ENCODE assay signal across 8 cellular contexts in genomic region chr19:44694184-44694579, GRCh38. TPM values are rescaled to one million over a fixed set of nuclear protein-coding genes. Genes with fewer than 3 reads are reported as not detected.
DNase-seq lines count a peak whose midpoint lies in the region; ATAC-seq and TF ChIP-seq lines count a peak whose summit lies in the region.

No MANE protein-coding gene starts in this region.

- no peak overlapping the region for H3K4me2 ChIP-seq in IMR-90 (ENCODE audit: low read depth, low read length)

- no peak overlapping the region for H3K18ac ChIP-seq in IMR-90 (ENCODE audit: low read depth, low read length)

- WGBS in IMR-90 (ENCODE audit: extremely low coverage in 2 of 2, insufficient read length in 1 of 2), 2 experiments = 86% methylated on average over 1 of the region's 2 CpGs; no CpG with 5 or more reads in 1 of the 2 experiments

- H3K27me3 ChIP-seq in BJ (ENCODE audit: control insufficient read depth, insufficient read depth, low read length) = no peaks in the 10 kb centered on the region
- no peaks in the 10 kb centered on the region for H3K27me3 ChIP-seq in IMR-90 (ENCODE audit: control insufficient read depth, insufficient read depth, low read length)
- no peaks in the 10 kb centered on the region for H3K27me3 ChIP-seq in lower lobe of right lung (ENCODE audit: low read depth)

- TF ChIP-seq CTCF in BJ (IDR thresholded peaks at IDR 0.05; ENCODE audit: insufficient read depth, low read depth, low read length) (peak; percentile 38), IMR-90 (conservative IDR thresholded peaks at IDR 0.05; ENCODE audit: low read depth, low read length) (0 out of 2 replicates have a peak, but pooled peaks have one; percentile 27), lower lobe of right lung (IDR thresholded peaks at IDR 0.05) (peak; percentile 22)

- H2AK9ac ChIP-seq in IMR-90 (replicated peaks; ENCODE audit: low read depth, low read length, poor library complexity) = peak overlapping the region; percentile 28

- peak overlapping the region; percentile 56; the same call in 1 of the 2 replicates for H3K4ac ChIP-seq in IMR-90 (ENCODE audit: low read depth, low read length)

- H3K4me3 ChIP-seq in BJ (ENCODE audit: low read depth, low read length) (no peak overlapping the region), IMR-90 (ENCODE audit: insufficient read depth, low read depth, low read length) (no peak overlapping the region), lower lobe of right lung (no peak overlapping the region)

- TF ChIP-seq POLR2A in IMR-90 (IDR thresholded peaks at IDR 0.05; ENCODE audit: low read depth, low read length) = no peak

- DNase-seq in BJ (ENCODE audit: low read depth) = no peak
- DNase-seq in IMR-90 = no peak
- peak; percentile 13 for DNase-seq in activated T-helper 2 cell treated with anti-CD3 and anti-CD28 coated beads, Interferon-gamma antibody, Interleukin-2, Interleukin-4, amounts not matched to agents 10 μg/mL and 5 μg/mL and 100 μg/mL, durations not matched to agents 14 hours and 24 hours and 36 hours (ENCODE audit: low spot score)
- DNase-seq in lower lobe of right lung = no peak
- DNase-seq in ACHN = no peak
- DNase-seq in amniotic stem cell (lab: John Stamatoyannopoulos, UW) = no peak
- DNase-seq in iPS-NIHi11 (ENCODE audit: low spot score) = no peak

- no peak overlapping the region for H3K9ac ChIP-seq in IMR-90 (ENCODE audit: low read depth, low read length)

- no peaks in the 10 kb centered on the region for H3K9me3 Mint-ChIP-seq in activated T-helper 2 cell treated with anti-CD3 and anti-CD28 coated beads, Interferon-gamma antibody, Interleukin-2, Interleukin-4, amounts not matched to agents 10 μg/mL and 5 μg/mL and 100 μg/mL, durations not matched to agents 14 hours and 24 hours and 36 hours

- no TSS peak for BruUV-seq in IMR-90 (replicated peaks; lab: Mats Ljungman, UMichigan)

- no peak overlapping the region for H2BK15ac ChIP-seq in IMR-90 (ENCODE audit: low read depth, low read length)

- no peak overlapping the region for H3K56ac ChIP-seq in IMR-90 (ENCODE audit: extremely low read depth, insufficient read depth, low read length)

- POLR2A ChIA-PET in BJ (lab: Charles Lee) (no interaction called here), IMR-90 (lab: Charles Lee; ENCODE audit: unreplicated experiment) (no interaction called here)

- peak overlapping the region; percentile 35 for H2BK20ac ChIP-seq in IMR-90 (ENCODE audit: low read depth, low read length)

- peaks cover 29% of the 10 kb centered on the region for H3K4me1 Mint-ChIP-seq in activated T-helper 2 cell treated with anti-CD3 and anti-CD28 coated beads, Interferon-gamma antibody, Interleukin-2, Interleukin-4, amounts not matched to agents 10 μg/mL and 5 μg/mL and 100 μg/mL, durations not matched to agents 14 hours and 24 hours and 36 hours (ENCODE audit: low read depth)

- CTCF ChIA-PET in BJ (lab: Yijun Ruan, JAX) = interaction anchor here (1.3 to 1.7 kb wide), 4 partner anchors 21 to 152 kb away, joined by 3 to 8 read pairs (median 5); partner anchors contain the start of gene NECTIN2
- CTCF ChIA-PET in IMR-90 (lab: Yijun Ruan, JAX) = no interaction called here

- H2AK5ac ChIP-seq in IMR-90 (ENCODE audit: low read depth, low read length) = peak overlapping the region; percentile 47; the same call in 1 of the 2 replicates

- H2BK120ac ChIP-seq in IMR-90 (ENCODE audit: low read depth, low read length) = peak overlapping the region; percentile 45; the same call in 1 of the 2 replicates

- in situ Hi-C loops in IMR-90 (cut with MboI; ENCODE audit: low sequenced_read_pairs) (no loop called here), ACHN (cut with HindIII; ENCODE audit: low pct_ligation_motif_present, low pct_unique_long_range_greater_than_20kb, low sequenced_read_pairs) (no loop called here)

- no peak overlapping the region for H4K91ac ChIP-seq in IMR-90 (ENCODE audit: insufficient read depth, low read depth, low read length)

- H3K4me1 ChIP-seq in IMR-90 (ENCODE audit: control insufficient read depth, insufficient read depth, low read length) (peaks cover 6% of the 10 kb centered on the region), lower lobe of right lung (peaks cover 57% of the 10 kb centered on the region)

- ATAC-seq in IMR-90 (ENCODE audit: low read depth) (no peak), lower lobe of right lung (no peak), HG02759 (IDR thresholded peaks at IDR 0.05; ENCODE audit: unreplicated experiment) (no peak)

- H3K9me3 ChIP-seq in IMR-90 (ENCODE audit: control insufficient read depth, insufficient read depth, low read length) (no peaks in the 10 kb centered on the region), lower lobe of right lung (no peaks in the 10 kb centered on the region)

- dilution Hi-C loops in IMR-90 (cut with HindIII; ENCODE audit: low sequenced_read_pairs, unreplicated experiment) = no loop called here

- no peak overlapping the region for H3K23ac ChIP-seq in IMR-90 (ENCODE audit: low read depth, low read length)

- H3K79me1 ChIP-seq in IMR-90 (ENCODE audit: low read depth in 1 of 2, low read length in 2 of 2) = no peaks in the 10 kb centered on the region

- TF ChIP-seq RAD21 in IMR-90 (IDR thresholded peaks at IDR 0.05; ENCODE audit: low read length) = no peak

- H3K9me1 ChIP-seq in IMR-90 (ENCODE audit: insufficient read depth, low read length) = peaks cover 4% of the 10 kb centered on the region; the same call in 1 of the 2 replicates

- peaks cover 5% of the 10 kb centered on the region for H3K27me3 Mint-ChIP-seq in activated T-helper 2 cell treated with anti-CD3 and anti-CD28 coated beads, Interferon-gamma antibody, Interleukin-2, Interleukin-4, amounts not matched to agents 10 μg/mL and 5 μg/mL and 100 μg/mL, durations not matched to agents 14 hours and 24 hours and 36 hours (ENCODE audit: low read depth)

- no peak overlapping the region for H2BK5ac ChIP-seq in IMR-90 (ENCODE audit: low read depth, low read length, poor library complexity, severe bottlenecking)

- no peak overlapping the region for H3K27ac ChIP-seq in IMR-90 (ENCODE audit: insufficient read depth, low read length)
- peak overlapping the region; percentile 73 for H3K27ac ChIP-seq in lower lobe of right lung

- peak overlapping the region; percentile 56 for H2AFZ ChIP-seq in IMR-90 (replicated peaks; ENCODE audit: low read length, poor library complexity)

- H4K5ac ChIP-seq in IMR-90 (ENCODE audit: low read depth, low read length) = no peak overlapping the region

- H4K8ac ChIP-seq in IMR-90 (ENCODE audit: low read depth in 2 of 2, low read length in 2 of 2) = no peak overlapping the region

- peak overlapping the region; percentile 24 for H3K27ac Mint-ChIP-seq in activated T-helper 2 cell treated with anti-CD3 and anti-CD28 coated beads, Interferon-gamma antibody, Interleukin-2, Interleukin-4, amounts not matched to agents 10 μg/mL and 5 μg/mL and 100 μg/mL, durations not matched to agents 14 hours and 24 hours and 36 hours

- H3K36me3 ChIP-seq in BJ (ENCODE audit: control insufficient read depth, insufficient read depth, low read length) (no peaks in the 10 kb centered on the region), IMR-90 (ENCODE audit: control insufficient read depth, insufficient read depth, low read length) (no peaks in the 10 kb centered on the region), lower lobe of right lung (no peaks in the 10 kb centered on the region)

- intact Hi-C loops in IMR-90 (cut with micrococcal nuclease) (no loop called here), lower lobe of right lung (cut with DNase I) (no loop called here)
- intact Hi-C loops in activated T-helper 2 cell treated with anti-CD3 and anti-CD28 coated beads, Interferon-gamma antibody, Interleukin-2, Interleukin-4, amounts not matched to agents 10 μg/mL and 5 μg/mL and 100 μg/mL, durations not matched to agents 14 hours and 24 hours and 36 hours (cut with micrococcal nuclease) = loop anchor here (10.0 kb wide), 1 partner anchor 151 kb away; the partner anchor contains the start of gene NECTIN2

- no peaks in the 10 kb centered on the region for H3K36me3 Mint-ChIP-seq in activated T-helper 2 cell treated with anti-CD3 and anti-CD28 coated beads, Interferon-gamma antibody, Interleukin-2, Interleukin-4, amounts not matched to agents 10 μg/mL and 5 μg/mL and 100 μg/mL, durations not matched to agents 14 hours and 24 hours and 36 hours (ENCODE audit: low read depth)

- no peaks in the 10 kb centered on the region for H4K20me1 ChIP-seq in IMR-90 (ENCODE audit: insufficient read depth, low read length)

- H3K4me3 Mint-ChIP-seq in activated T-helper 2 cell treated with anti-CD3 and anti-CD28 coated beads, Interferon-gamma antibody, Interleukin-2, Interleukin-4, amounts not matched to agents 10 μg/mL and 5 μg/mL and 100 μg/mL, durations not matched to agents 14 hours and 24 hours and 36 hours (ENCODE audit: low read depth) = no peak overlapping the region

- H3K14ac ChIP-seq in IMR-90 (replicated peaks; ENCODE audit: low read depth, low read length) = no peak overlapping the region

RNA-seq across cellular contexts. Expression of gene CEACAM16, which starts 4.8 kb away (rescaled TPM):
- polyA plus RNA-seq in BJ (2011; rRNA removed) (not detected in 2 replicates), IMR-90 (2012; rRNA removed) (not detected in 2 replicates)
- polyA minus RNA-seq in BJ (2011; rRNA and poly(A)+ RNA removed) = not detected in 2 replicates
- total RNA-seq in IMR-90 (2012; rRNA removed) (not detected in 2 replicates), lower lobe of right lung (not detected)
- polyA plus RNA-seq in IMR-90 (2012; cell fraction: cytosol; rRNA removed) = not detected in 2 replicates
- polyA plus RNA-seq in IMR-90 (2012; cell fraction: nucleus; rRNA removed; ENCODE audit: low replicate concordance) = not detected in 2 replicates
- total RNA-seq in activated T-helper 2 cell treated with anti-CD3 and anti-CD28 coated beads, Interferon-gamma antibody, Interleukin-2, Interleukin-4, amounts not matched to agents 10 μg/mL and 5 μg/mL and 100 μg/mL, durations not matched to agents 14 hours and 24 hours and 36 hours = not detected in 2 replicates

RNA-seq across cellular contexts. Expression of gene CEACAM19, which starts 22.9 kb away (rescaled TPM):
- polyA plus RNA-seq in BJ (2011; rRNA removed) (6.1 and 8.9 TPM in 2 replicates), IMR-90 (2012; rRNA removed) (9.3 and 10.3 TPM in 2 replicates)
- 3.9 and 6.2 TPM in 2 replicates for polyA minus RNA-seq in BJ (2011; rRNA and poly(A)+ RNA removed)
- total RNA-seq in IMR-90 (2012; rRNA removed) (0.56 and 0.72 TPM in 2 replicates), lower lobe of right lung (7.7 TPM)
- polyA plus RNA-seq in IMR-90 (2012; cell fraction: cytosol; rRNA removed) = 2.6 and 5.9 TPM in 2 replicates
- 70.3 and 80.1 TPM in 2 replicates for polyA plus RNA-seq in IMR-90 (2012; cell fraction: nucleus; rRNA removed; ENCODE audit: low replicate concordance)
- 1.3 and 1.5 TPM in 2 replicates for total RNA-seq in activated T-helper 2 cell treated with anti-CD3 and anti-CD28 coated beads, Interferon-gamma antibody, Interleukin-2, Interleukin-4, amounts not matched to agents 10 μg/mL and 5 μg/mL and 100 μg/mL, durations not matched to agents 14 hours and 24 hours and 36 hours

RNA-seq across cellular contexts. Expression of gene PVR, which starts 50.5 kb away (rescaled TPM):
- polyA plus RNA-seq in BJ (2011; rRNA removed) = 84.4 and 129 TPM in 2 replicates
- polyA minus RNA-seq in BJ (2011; rRNA and poly(A)+ RNA removed) = 77.2 and 104 TPM in 2 replicates
- 93.0 and 106 TPM in 2 replicates for total RNA-seq in IMR-90 (2012; rRNA removed)
- 117 and 122 TPM in 2 replicates for polyA plus RNA-seq in IMR-90 (2012; rRNA removed)
- 62.8 and 141 TPM in 2 replicates for polyA plus RNA-seq in IMR-90 (2012; cell fraction: cytosol; rRNA removed)
- polyA plus RNA-seq in IMR-90 (2012; cell fraction: nucleus; rRNA removed; ENCODE audit: low replicate concordance) = 130 and 154 TPM in 2 replicates
- 24.5 and 25.2 TPM in 2 replicates for total RNA-seq in activated T-helper 2 cell treated with anti-CD3 and anti-CD28 coated beads, Interferon-gamma antibody, Interleukin-2, Interleukin-4, amounts not matched to agents 10 μg/mL and 5 μg/mL and 100 μg/mL, durations not matched to agents 14 hours and 24 hours and 36 hours
- 35.0 TPM for total RNA-seq in lower lobe of right lung

RNA-seq across cellular contexts. Expression of gene BCL3, which starts 54.3 kb away (rescaled TPM):
- polyA plus RNA-seq in BJ (2011; rRNA removed) = 5.0 and 9.1 TPM in 2 replicates
- 6.2 and 7.1 TPM in 2 replicates for polyA minus RNA-seq in BJ (2011; rRNA and poly(A)+ RNA removed)
- total RNA-seq in IMR-90 (2012; rRNA removed) = 1.6 and 1.9 TPM in 2 replicates
- 24.1 and 26.0 TPM in 2 replicates for polyA plus RNA-seq in IMR-90 (2012; rRNA removed)
- 26.7 and 52.5 TPM in 2 replicates for polyA plus RNA-seq in IMR-90 (2012; cell fraction: cytosol; rRNA removed)
- 76.1 and 110 TPM in 2 replicates for polyA plus RNA-seq in IMR-90 (2012; cell fraction: nucleus; rRNA removed; ENCODE audit: low replicate concordance)
- total RNA-seq in activated T-helper 2 cell treated with anti-CD3 and anti-CD28 coated beads, Interferon-gamma antibody, Interleukin-2, Interleukin-4, amounts not matched to agents 10 μg/mL and 5 μg/mL and 100 μg/mL, durations not matched to agents 14 hours and 24 hours and 36 hours = 83.5 and 85.2 TPM in 2 replicates
- 41.0 TPM for total RNA-seq in lower lobe of right lung
